2 cellular contexts compared by ENCODE assay signal in genomic region chr13:45120967-45121366, GRCh38.
TF ChIP-seq lines count a peak whose summit lies in the region.

No MANE protein-coding gene starts in this region.

TF ChIP-seq in IMR-90, 13 proteins besides CTCF, POLR2A, EP300 and RAD21:
- TF ChIP-seq NFE2L2 (IDR thresholded peaks at IDR 0.05; ENCODE audit: low read depth, low read length), result no peak
- TF ChIP-seq RCOR1 (IDR thresholded peaks at IDR 0.05; ENCODE audit: insufficient replicate concordance, low read length), result no peak
- no peak for TF ChIP-seq SMC3 (IDR thresholded peaks at IDR 0.05; ENCODE audit: low read depth, low read length)
- TF ChIP-seq RFX5 (IDR thresholded peaks at IDR 0.05; ENCODE audit: low read depth, low read length), result no peak
- no peak for TF ChIP-seq MAZ (IDR thresholded peaks at IDR 0.05; ENCODE audit: borderline replicate concordance, low read depth, low read length)
- no peak for TF ChIP-seq BHLHE40 (IDR thresholded peaks at IDR 0.05; ENCODE audit: low read depth, low read length)
- TF ChIP-seq USF2 (IDR thresholded peaks at IDR 0.05; ENCODE audit: low read depth, low read length), result no peak
- no peak for TF ChIP-seq MAFK (IDR thresholded peaks at IDR 0.05; ENCODE audit: low read depth, low read length)
- no peak for TF ChIP-seq CHD1 (IDR thresholded peaks at IDR 0.05; ENCODE audit: low read depth, low read length)
- TF ChIP-seq, protein P1, sequence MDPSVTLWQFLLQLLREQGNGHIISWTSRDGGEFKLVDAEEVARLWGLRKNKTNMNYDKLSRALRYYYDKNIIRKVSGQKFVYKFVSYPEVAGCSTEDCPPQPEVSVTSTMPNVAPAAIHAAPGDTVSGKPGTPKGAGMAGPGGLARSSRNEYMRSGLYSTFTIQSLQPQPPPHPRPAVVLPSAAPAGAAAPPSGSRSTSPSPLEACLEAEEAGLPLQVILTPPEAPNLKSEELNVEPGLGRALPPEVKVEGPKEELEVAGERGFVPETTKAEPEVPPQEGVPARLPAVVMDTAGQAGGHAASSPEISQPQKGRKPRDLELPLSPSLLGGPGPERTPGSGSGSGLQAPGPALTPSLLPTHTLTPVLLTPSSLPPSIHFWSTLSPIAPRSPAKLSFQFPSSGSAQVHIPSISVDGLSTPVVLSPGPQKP (IDR thresholded peaks at IDR 0.05; ENCODE audit: borderline replicate concordance, low read depth, low read length), result no peak

TF ChIP-seq in H1, 55 proteins besides CTCF, POLR2A, EP300 and RAD21:
- TF ChIP-seq MAX (IDR thresholded peaks at IDR 0.05), result no peak
- no peak for TF ChIP-seq MAFK (IDR thresholded peaks at IDR 0.05; ENCODE audit: low read depth, low read length)
- TF ChIP-seq SIRT6 (IDR thresholded peaks at IDR 0.05; ENCODE audit: low read length), result no peak
- TF ChIP-seq TAF1 (IDR thresholded peaks at IDR 0.05; ENCODE audit: low read depth, low read length), result no peak
- no peak for TF ChIP-seq SP1 (IDR thresholded peaks at IDR 0.05; ENCODE audit: low read depth, low read length)
- no peak for TF ChIP-seq EZH2 (IDR thresholded peaks at IDR 0.05; ENCODE audit: low read depth, low read length, severe bottlenecking)
- TF ChIP-seq NRF1 (IDR thresholded peaks at IDR 0.05; ENCODE audit: low read depth, low read length), result no peak
- no peak for TF ChIP-seq GTF2F1 (IDR thresholded peaks at IDR 0.05; ENCODE audit: borderline replicate concordance, low read depth, low read length)
- no peak for TF ChIP-seq HDAC2 (IDR thresholded peaks at IDR 0.05; ENCODE audit: borderline replicate concordance in 1 of 2, low read depth in 2 of 2, low read length in 2 of 2)
- no peak for TF ChIP-seq POLR2AphosphoS5 (IDR thresholded peaks at IDR 0.05; ENCODE audit: low read depth, low read length)
- TF ChIP-seq CEBPB (IDR thresholded peaks at IDR 0.05; ENCODE audit: low read depth, low read length), result no peak
- no peak for TF ChIP-seq RBBP5 (IDR thresholded peaks at IDR 0.05; ENCODE audit: borderline replicate concordance, low read depth, low read length)
- no peak for TF ChIP-seq RFX5 (IDR thresholded peaks at IDR 0.05; ENCODE audit: borderline replicate concordance, low read depth, low read length)
- no peak for TF ChIP-seq HDAC6 (IDR thresholded peaks at IDR 0.05; ENCODE audit: low read depth, low read length)
- no peak for TF ChIP-seq SP2 (IDR thresholded peaks at IDR 0.05; ENCODE audit: low read length)
- TF ChIP-seq BACH1 (IDR thresholded peaks at IDR 0.05; ENCODE audit: low read length), result no peak
